ENCODE assay signal across 18 cellular contexts in genomic region chr6:10598084-10598960, GRCh38.
A peak's percentile ranks its signal among the peaks of the same experiment; 100 is the strongest.
DNase-seq lines count a peak whose midpoint lies in the region; ATAC-seq and TF ChIP-seq lines count a peak whose summit lies in the region.
"Had no signal": no experiment of that assay in that cellular context is flagged by ENCODE, and none has a peak within 500 bp of the region (broad histone marks: within the 10 kb centered on the region; RNA-seq: fewer than 3 reads in every experiment).

No MANE protein-coding gene starts in this region.

- in situ Hi-C loops in KBM-7 (cut with MboI; ENCODE audit: low pct_unique_long_range_greater_than_20kb, low sequenced_read_pairs) = no loop called here

- DNase-seq in KBM-7 = peak; percentile 87
- peak; percentile 56 for DNase-seq in RPMI7951 (ENCODE audit: low read depth)
- no peak for DNase-seq in endothelial cell (ENCODE audit: low spot score)
- no peak for DNase-seq in RPMI8226
- no peak for DNase-seq in CD4-positive, alpha-beta memory T cell
- DNase-seq: activated CD8-positive, alpha-beta memory T cell treated with anti-CD3 and anti-CD28 coated beads for 24 hours; amygdala; DMS79 treated with DMSO at 0.1 percent for 48 hours; NCI-H2029 treated with DMSO at 0.1 percent for 48 hours; NCI-H524; posterior cingulate gyrus; stimulated activated CD4-positive, alpha-beta T cell treated with anti-CD3 and anti-CD28 coated beads, Interleukin-12 subunit alpha, Interleukin-12 subunit beta, amount 100 ng/mL, for 4 hours; stimulated activated naive CD8-positive, alpha-beta T cell treated with anti-CD3 and anti-CD28 coated beads, Interleukin-15, Interleukin-2, amounts not matched to agents 100 U/mL and 50 U/mL, for 24 hours had no signal

- no peaks in the 10 kb centered on the region for H3K9me3 Mint-ChIP-seq in endothelial cell (ENCODE audit: unreplicated experiment)
- no peaks in the 10 kb centered on the region for H3K9me3 Mint-ChIP-seq in CD4-positive, alpha-beta memory T cell
- H3K9me3 Mint-ChIP-seq: activated T-helper 2 cell treated with anti-CD3 and anti-CD28 coated beads, Interferon-gamma antibody, Interleukin-2, Interleukin-4, amounts not matched to agents 10 μg/mL and 5 μg/mL and 100 μg/mL, durations not matched to agents 14 hours and 24 hours and 36 hours had no signal

- intact Hi-C loops in CD4-positive, alpha-beta memory T cell (cut with micrococcal nuclease) = no loop called here

- H3K27me3 ChIP-seq in neutrophil = no peaks in the 10 kb centered on the region
- no peaks in the 10 kb centered on the region for H3K27me3 ChIP-seq in CD4-positive, alpha-beta memory T cell (ENCODE audit: insufficient read depth, low read length)
- H3K27me3 ChIP-seq: BLaER1 had no signal

- no peaks in the 10 kb centered on the region for H3K9me3 ChIP-seq in neutrophil
- H3K9me3 ChIP-seq in CD4-positive, alpha-beta memory T cell (ENCODE audit: control insufficient read depth in 1 of 2, low read length in 2 of 2) = no peaks in the 10 kb centered on the region
- H3K9me3 ChIP-seq: BLaER1 had no signal

- peaks cover 1% of the 10 kb centered on the region for H3K27me3 Mint-ChIP-seq in endothelial cell (ENCODE audit: unreplicated experiment)
- H3K27me3 Mint-ChIP-seq in CD4-positive, alpha-beta memory T cell = no peaks in the 10 kb centered on the region

- H3K27ac ChIP-seq in neutrophil = peak overlapping the region; percentile 46
- H3K27ac ChIP-seq in CD4-positive, alpha-beta memory T cell (ENCODE audit: low read depth, low read length) = no peak overlapping the region
- H3K27ac ChIP-seq: BLaER1, KMS-11 had no signal

- TF ChIP-seq CTCF in endothelial cell (IDR thresholded peaks at IDR 0.05; ENCODE audit: unreplicated experiment) (no peak), neutrophil (IDR thresholded peaks at IDR 0.05) (no peak)

- H3K27ac Mint-ChIP-seq in endothelial cell (ENCODE audit: unreplicated experiment) = peak overlapping the region; percentile 40
- H3K27ac Mint-ChIP-seq in CD4-positive, alpha-beta memory T cell = no peak overlapping the region
- H3K27ac Mint-ChIP-seq: activated T-helper 2 cell treated with anti-CD3 and anti-CD28 coated beads, Interferon-gamma antibody, Interleukin-2, Interleukin-4, amounts not matched to agents 10 μg/mL and 5 μg/mL and 100 μg/mL, durations not matched to agents 14 hours and 24 hours and 36 hours had no signal

- peaks cover 31% of the 10 kb centered on the region for H3K4me1 Mint-ChIP-seq in endothelial cell (ENCODE audit: unreplicated experiment)
- peaks cover 0 to 1% (median 0%) of the 10 kb centered on the region in 4 donors for H3K4me1 Mint-ChIP-seq in CD4-positive, alpha-beta memory T cell

- POLR2A ChIA-PET in CD4-positive, alpha-beta memory T cell (lab: Charles Lee; ENCODE audit: partially characterized antibody) = no interaction called here

- CTCF ChIA-PET in CD4-positive, alpha-beta memory T cell (lab: Charles Lee; ENCODE audit: partially characterized antibody) = no interaction called here

- H3K36me3 ChIP-seq in neutrophil = no peaks in the 10 kb centered on the region
- H3K36me3 ChIP-seq in CD4-positive, alpha-beta memory T cell (ENCODE audit: insufficient read depth, low read length) = no peaks in the 10 kb centered on the region
- H3K36me3 ChIP-seq: BLaER1 had no signal

- H3K4me1 ChIP-seq in neutrophil (ENCODE audit: control insufficient read depth in 1 of 2, insufficient read depth in 1 of 2, low read depth in 1 of 2, low read length in 1 of 2) = peaks cover 15 to 18% of the 10 kb centered on the region in 2 experiments
- H3K4me1 ChIP-seq in CD4-positive, alpha-beta memory T cell (ENCODE audit: insufficient read depth, low read length) = no peaks in the 10 kb centered on the region
- H3K4me1 ChIP-seq: BLaER1 had no signal

- no peaks in the 10 kb centered on the region for H3K36me3 Mint-ChIP-seq in endothelial cell (ENCODE audit: low read depth, unreplicated experiment)
- H3K36me3 Mint-ChIP-seq in CD4-positive, alpha-beta memory T cell = no peaks in the 10 kb centered on the region

- peak overlapping the region; percentile 60 for H3K4me3 Mint-ChIP-seq in endothelial cell (ENCODE audit: unreplicated experiment)
- no peak overlapping the region for H3K4me3 Mint-ChIP-seq in CD4-positive, alpha-beta memory T cell

- H3K4me3 ChIP-seq in neutrophil (ENCODE audit: low read depth in 1 of 2, low read length in 1 of 2) = peak overlapping the region in 1 of 2 experiments; percentile 16
- H3K4me3 ChIP-seq in CD4-positive, alpha-beta memory T cell (ENCODE audit: low read length in 2 of 2) = no peak overlapping the region
- H3K4me3 ChIP-seq: BLaER1 had no signal

- ATAC-seq in GM18519 (IDR thresholded peaks at IDR 0.05; ENCODE audit: low FRiP score, unreplicated experiment) = no peak
- ATAC-seq: stimulated activated naive CD8-positive, alpha-beta T cell treated with anti-CD3 and anti-CD28 coated beads, Interleukin-15, Interleukin-2, amounts not matched to agents 100 U/mL and 50 U/mL, for 24 hours had no signal

Comparison
In these comparisons a context has a peak if more than half of its experiments do, and no peak if none do; other contexts are left out.
1. DNase-seq: peak in KBM-7 (single experiment) and RPMI7951 (single experiment); none in endothelial cell (single experiment), RPMI8226 (single experiment) and CD4-positive, alpha-beta memory T cell (0 of 5).